Comparison of ENCODE assay signal across 1 cellular context in the genomic region with DNA sequence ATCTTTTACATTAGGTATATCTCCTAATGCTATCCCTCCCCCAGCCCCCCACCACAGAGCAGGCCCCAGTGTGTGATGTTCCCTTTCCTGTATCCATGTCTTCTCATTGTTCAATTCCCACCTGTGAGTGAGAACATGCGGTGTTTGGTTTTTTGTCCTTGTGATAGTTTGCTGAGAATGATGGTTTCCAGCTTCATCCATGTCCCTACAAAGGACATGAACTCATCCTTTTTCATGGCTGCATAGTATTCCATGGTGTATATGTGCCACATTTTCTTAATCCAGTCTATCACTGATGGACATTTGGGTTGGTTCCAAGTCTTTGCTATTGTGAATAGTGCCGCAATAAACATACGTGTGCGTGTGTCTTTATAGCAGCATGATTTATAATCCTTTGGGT.
TF ChIP-seq lines count a peak whose summit lies in the region.
"Not testable (repeated sequence)": the region's sequence is repeated elsewhere in the genome, so short reads cannot be mapped to it uniquely, and the experiment has no call there.

No MANE protein-coding gene starts in this region.

- TF ChIP-seq CTCF in HEK293 (tag by site-specific recombination; IDR thresholded peaks at IDR 0.05) = not testable (repeated sequence)

- H3K4me3 ChIP-seq in HEK293 (ENCODE audit: low read depth, low read length) = not testable (repeated sequence)

- POLR2A ChIA-PET in HEK293 (lab: Yijun Ruan, JAX) = not testable (repeated sequence)

- not testable (repeated sequence) for H3K27ac ChIP-seq in HEK293 (ENCODE audit: extremely low read depth, low read depth, low read length)

- not testable (repeated sequence) for H3K9me3 ChIP-seq in HEK293 (ENCODE audit: control insufficient read depth, insufficient read depth, low read depth, low read length)

- CTCF ChIA-PET in HEK293 (lab: Yijun Ruan, JAX) = not testable (repeated sequence)

- not testable (repeated sequence) for H3K4me1 ChIP-seq in HEK293 (ENCODE audit: control insufficient read depth, insufficient read depth, low read length)

- H3K36me3 ChIP-seq in HEK293 (ENCODE audit: control insufficient read depth in 2 of 2, insufficient read depth in 1 of 2, low read length in 2 of 2) = not testable (repeated sequence)

TF ChIP-seq in HEK293, 187 proteins besides CTCF, POLR2A, EP300 and RAD21:
- TF ChIP-seq ZNF146 (tag by site-specific recombination; IDR thresholded peaks at IDR 0.05) = peak; percentile 91
- TF ChIP-seq, protein P1, sequence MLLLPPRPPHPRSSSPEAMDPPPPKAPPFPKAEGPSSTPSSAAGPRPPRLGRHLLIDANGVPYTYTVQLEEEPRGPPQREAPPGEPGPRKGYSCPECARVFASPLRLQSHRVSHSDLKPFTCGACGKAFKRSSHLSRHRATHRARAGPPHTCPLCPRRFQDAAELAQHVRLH (tag by site-specific recombination; IDR thresholded peaks at IDR 0.05) = 0 out of 2 replicates have a peak, but pooled peaks have one; percentile 17
